In genomic region chr6:55827818-55828522, GRCh38 we compare ENCODE assay signal across 1 cellular context.
TF ChIP-seq lines count a peak whose summit lies in the region.

No MANE protein-coding gene starts in this region.

TF ChIP-seq in HepG2, 621 proteins besides CTCF, POLR2A, EP300 and RAD21 (continued from another document):
- peak; percentile 49; the same call in 1 of the 2 replicates for TF ChIP-seq ARID5B (CRISPR knock-in tag; IDR thresholded peaks at IDR 0.05)
- TF ChIP-seq TAF15 (IDR thresholded peaks at IDR 0.05; ENCODE audit: low read depth, low read length, poor library complexity, severe bottlenecking), result no peak
TF ChIP-seq in HepG2: peak in this region for 18.
